In the genomic region with DNA sequence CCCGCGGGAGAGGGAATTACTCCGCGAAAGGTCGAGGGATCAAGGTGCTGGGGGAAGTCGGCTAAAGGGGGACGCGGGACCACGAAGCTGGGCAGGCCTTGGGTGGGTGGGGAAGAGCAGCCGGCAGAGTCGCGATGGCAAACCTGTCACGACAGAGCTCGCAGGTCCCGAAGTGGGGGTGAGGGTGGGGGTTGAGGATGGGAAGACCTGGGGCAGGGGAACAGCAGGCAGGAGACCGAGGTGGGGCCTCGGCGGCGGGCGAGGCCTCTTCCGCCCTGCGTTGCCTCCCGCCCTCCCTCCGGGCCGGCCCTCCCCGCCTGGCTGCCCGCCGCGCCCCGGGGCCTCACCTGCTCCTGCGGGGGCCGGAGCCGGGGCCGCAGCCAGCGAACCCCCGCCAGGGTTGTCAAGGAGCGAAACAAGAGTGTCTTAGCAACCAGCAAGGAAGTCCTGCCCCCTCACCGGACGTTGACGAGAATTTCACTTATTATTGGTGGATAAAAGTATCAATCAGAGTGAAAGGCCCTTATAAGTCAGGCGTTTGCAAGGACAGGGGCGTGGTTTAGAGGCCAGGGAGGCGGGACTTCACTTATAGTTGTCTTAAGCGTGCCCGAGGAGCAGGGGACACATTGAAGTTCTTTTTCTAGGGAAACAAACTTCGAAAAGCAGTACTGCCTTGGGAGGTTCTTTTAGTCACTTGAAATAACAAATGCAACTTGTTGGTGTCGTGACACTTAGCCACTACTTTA, we compare ENCODE assay signal across 8 cellular contexts. TPM values are rescaled to one million over a fixed set of nuclear protein-coding genes. Genes with fewer than 3 reads are reported as not detected.
DNase-seq lines count a peak whose midpoint lies in the region; ATAC-seq and TF ChIP-seq lines count a peak whose summit lies in the region.

A gene with protein sequence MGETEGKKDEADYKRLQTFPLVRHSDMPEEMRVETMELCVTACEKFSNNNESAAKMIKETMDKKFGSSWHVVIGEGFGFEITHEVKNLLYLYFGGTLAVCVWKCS (minus strand): TSS at position 423 of the 746 bp plus-strand sequence. CDS start 11,412 bp downstream, outside the sequence.

- H4K20me1 ChIP-seq in SK-N-SH (ENCODE audit: insufficient read depth): no peaks in the 10 kb centered on the region

- under 1% methylated on average over 23 of the region's 47 CpGs for WGBS in SK-N-SH (ENCODE audit: low lambda C conversion rate)

- H3K4me1 ChIP-seq in SK-N-SH (ENCODE audit: control insufficient read depth in 1 of 2, insufficient read depth in 2 of 2, low read depth in 1 of 2, low read length in 1 of 2): peaks cover 3 to 11% of the 10 kb centered on the region in 2 experiments; a peak in 3 of 4 replicates

- H2AFZ ChIP-seq in SK-N-SH (ENCODE audit: low read depth): peak within 1 kb of the TSS; percentile 56; the same call in 1 of the 2 replicates

- H3K9ac ChIP-seq in SK-N-SH: peak within 1 kb of the TSS; percentile 69

- no peaks in the 10 kb centered on the region; the same call in 1 of the 2 replicates for H3K36me3 ChIP-seq in GM06990 (ENCODE audit: control insufficient read depth, insufficient read depth, low read length)
- no peaks in the 10 kb centered on the region for H3K36me3 ChIP-seq in SK-N-SH (replicated peaks in 1 of 2; ENCODE audit: control insufficient read depth in 1 of 2, insufficient read depth in 2 of 2, low read length in 1 of 2)

- POLR2A ChIA-PET in SK-N-SH (lab: Yijun Ruan, JAX): no interaction called here

- H3K4me3 ChIP-seq in GM06990 (replicated peaks; ENCODE audit: low read depth, low read length): peak within 1 kb of the TSS; percentile 97
- peak within 1 kb of the TSS; percentile 63 to 66 for H3K4me3 ChIP-seq in SK-N-SH (ENCODE audit: low read depth in 2 of 2, low read length in 1 of 2)

- H3K27me3 ChIP-seq in GM06990 (replicated peaks; ENCODE audit: control insufficient read depth, insufficient read depth, low read length) (no peaks in the 10 kb centered on the region), SK-N-SH (ENCODE audit: insufficient read depth) (no peaks in the 10 kb centered on the region)

- H3K9me2 ChIP-seq in SK-N-SH: no peaks in the 10 kb centered on the region

- no peaks in the 10 kb centered on the region for H3K9me3 ChIP-seq in SK-N-SH

- ATAC-seq in HG02610 (IDR thresholded peaks at IDR 0.05; ENCODE audit: unreplicated experiment): peak; percentile 96
- peak; percentile 98 for ATAC-seq in activated naive CD4-positive, alpha-beta T cell treated with anti-CD3 and anti-CD28 coated beads, Interleukin-2, amount 50 U/mL, for 72 hours

- peaks cover 0 to 3% of the 10 kb centered on the region in 2 donors for H3K36me3 Mint-ChIP-seq in activated naive CD4-positive, alpha-beta T cell treated with anti-CD3 and anti-CD28 coated beads, Interleukin-2, amount 50 U/mL, for 72 hours

- peak within 1 kb of the TSS; percentile 74 for H3K4me2 ChIP-seq in SK-N-SH

- CTCF ChIA-PET in SK-N-SH (lab: Yijun Ruan, JAX): interaction anchor here (1.1 kb wide), 1 partner anchor 25 kb away, joined by 4 read pairs; no protein-coding TSS in a partner anchor

- no peak for TF ChIP-seq EP300 in SK-N-SH (IDR thresholded peaks at IDR 0.05; ENCODE audit: borderline replicate concordance in 1 of 2, low read depth in 1 of 2, low read length in 1 of 2)

- no peak for TF ChIP-seq RAD21 in SK-N-SH (IDR thresholded peaks at IDR 0.05; ENCODE audit: low read length)

- H3K27ac Mint-ChIP-seq in activated naive CD4-positive, alpha-beta T cell treated with anti-CD3 and anti-CD28 coated beads, Interleukin-2, amount 50 U/mL, for 72 hours: peak within 1 kb of the TSS; percentile 93 to 99

- DNase-seq in GM06990 (ENCODE audit: extremely low read depth, insufficient read length) (peak; percentile 89), NCI-H1092 (lab: John Stamatoyannopoulos, UW) (peak; percentile 96), SK-N-SH (peak; percentile 89), globus pallidus (ENCODE audit: low spot score) (peak; percentile 99), non-pigmented ciliary epithelial cell (ENCODE audit: low read depth) (peak; percentile 95), superior temporal gyrus (ENCODE audit: extremely low spot score) (peak; percentile 99)
- DNase-seq in activated naive CD4-positive, alpha-beta T cell treated with anti-CD3 and anti-CD28 coated beads, Interleukin-2, amount 50 U/mL, for 72 hours (ENCODE audit: low spot score in 2 of 2): peak; percentile 88

- H3K27ac ChIP-seq in SK-N-SH (ENCODE audit: low read depth in 2 of 2, low read length in 1 of 2): no peak within 1 kb of the TSS

- peaks cover 5 to 10% of the 10 kb centered on the region in 2 donors for H3K9me3 Mint-ChIP-seq in activated naive CD4-positive, alpha-beta T cell treated with anti-CD3 and anti-CD28 coated beads, Interleukin-2, amount 50 U/mL, for 72 hours

- H3K79me2 ChIP-seq in SK-N-SH (ENCODE audit: insufficient read depth): peaks cover 5% of the 10 kb centered on the region; the same call in 1 of the 2 replicates

- TF ChIP-seq CTCF in GM06990 (IDR thresholded peaks at IDR 0.05; ENCODE audit: insufficient read depth, low read length, poor library complexity, severe bottlenecking) (no peak), SK-N-SH (IDR thresholded peaks at IDR 0.05) (no peak)

- no peaks in the 10 kb centered on the region for H3F3A ChIP-seq in SK-N-SH (replicated peaks; ENCODE audit: insufficient read depth)

TF ChIP-seq in SK-N-SH, 30 proteins besides CTCF, POLR2A, EP300 and RAD21:
- no peak for TF ChIP-seq GATA2 (CRISPR knock-in tag; IDR thresholded peaks at IDR 0.05)
- no peak for TF ChIP-seq YY1 (IDR thresholded peaks at IDR 0.05; ENCODE audit: low read depth)
- TF ChIP-seq GABPA (IDR thresholded peaks at IDR 0.05; ENCODE audit: low read depth): peak; percentile 85
- TF ChIP-seq, protein P1, sequence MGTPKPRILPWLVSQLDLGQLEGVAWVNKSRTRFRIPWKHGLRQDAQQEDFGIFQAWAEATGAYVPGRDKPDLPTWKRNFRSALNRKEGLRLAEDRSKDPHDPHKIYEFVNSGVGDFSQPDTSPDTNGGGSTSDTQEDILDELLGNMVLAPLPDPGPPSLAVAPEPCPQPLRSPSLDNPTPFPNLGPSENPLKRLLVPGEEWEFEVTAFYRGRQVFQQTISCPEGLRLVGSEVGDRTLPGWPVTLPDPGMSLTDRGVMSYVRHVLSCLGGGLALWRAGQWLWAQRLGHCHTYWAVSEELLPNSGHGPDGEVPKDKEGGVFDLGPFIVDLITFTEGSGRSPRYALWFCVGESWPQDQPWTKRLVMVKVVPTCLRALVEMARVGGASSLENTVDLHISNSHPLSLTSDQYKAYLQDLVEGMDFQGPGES (IDR thresholded peaks at IDR 0.05; ENCODE audit: low read depth, low read length): no peak; the same call in 1 of the 2 replicates
- TF ChIP-seq, protein P2, sequence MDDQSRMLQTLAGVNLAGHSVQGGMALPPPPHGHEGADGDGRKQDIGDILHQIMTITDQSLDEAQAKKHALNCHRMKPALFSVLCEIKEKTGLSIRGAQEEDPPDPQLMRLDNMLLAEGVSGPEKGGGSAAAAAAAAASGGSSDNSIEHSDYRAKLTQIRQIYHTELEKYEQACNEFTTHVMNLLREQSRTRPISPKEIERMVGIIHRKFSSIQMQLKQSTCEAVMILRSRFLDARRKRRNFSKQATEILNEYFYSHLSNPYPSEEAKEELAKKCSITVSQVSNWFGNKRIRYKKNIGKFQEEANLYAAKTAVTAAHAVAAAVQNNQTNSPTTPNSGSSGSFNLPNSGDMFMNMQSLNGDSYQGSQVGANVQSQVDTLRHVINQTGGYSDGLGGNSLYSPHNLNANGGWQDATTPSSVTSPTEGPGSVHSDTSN (IDR thresholded peaks at IDR 0.05): peak; percentile 98
- TF ChIP-seq POLR2AphosphoS5 (IDR thresholded peaks at IDR 0.05; ENCODE audit: low read depth, low read length): peak; percentile 21; the same call in 1 of the 2 replicates
- TF ChIP-seq SMC3 (IDR thresholded peaks at IDR 0.05; ENCODE audit: low read depth, low read length): no peak

RNA-seq across cellular contexts. Expression of the gene that starts here (rescaled TPM):
- 15.1 and 17.6 TPM in 2 replicates for polyA plus RNA-seq in SK-N-SH (2012; rRNA removed)
- 10.3 and 13.3 TPM in 2 replicates for polyA plus RNA-seq in SK-N-SH (2012; cell fraction: cytosol; rRNA removed)
- 6.8 and 7.1 TPM in 2 replicates for polyA plus RNA-seq in SK-N-SH (2012; cell fraction: nucleus; rRNA removed)
- 1 to 10 TPM; 5.2 to 7.8 TPM for total RNA-seq in activated naive CD4-positive, alpha-beta T cell treated with anti-CD3 and anti-CD28 coated beads, Interleukin-2, amount 50 U/mL, for 72 hours
